Comparison of ENCODE assay signal across 19 cellular contexts in genomic region chr18:50647237-50647636, GRCh38.
"Had no signal": no experiment of that assay in that cellular context is flagged by ENCODE, and none has a peak within 500 bp of the region (broad histone marks: within the 10 kb centered on the region; RNA-seq: fewer than 3 reads in every experiment).

No MANE protein-coding gene starts in this region.

- H3K4me1 ChIP-seq: SJSA1 had no signal

- H3K27ac Mint-ChIP-seq: IgD-negative memory B cell had no signal

- DNase-seq: MV-4-11, NCI-H1048, NCI-H1105, NCI-H1417, NCI-H1436 treated with DMSO at 0.1 percent for 48 hours, NCI-H1694, NCI-H187 treated with DMSO at 0.1 percent for 48 hours, NCI-H2029 treated with DMSO at 0.1 percent for 48 hours, NCI-H2171 treated with DMSO at 0.1 percent for 48 hours, NCI-H345, NCI-H69, NCI-H774, Right ventricle myocardium superior, RPMI8226, SIG-M5 had no signal

- H3K36me3 Mint-ChIP-seq: IgD-negative memory B cell had no signal

- H3K27me3 ChIP-seq: SJSA1 had no signal

- H3K4me1 Mint-ChIP-seq: IgD-negative memory B cell had no signal

- H3K4me3 ChIP-seq: K562, SJSA1, SK-N-MC had no signal

- H3K4me3 Mint-ChIP-seq: IgD-negative memory B cell had no signal

- H3K9me3 Mint-ChIP-seq: IgD-negative memory B cell had no signal

- ATAC-seq: K562 had no signal

- H3K36me3 ChIP-seq: SJSA1 had no signal

- H3K9me3 ChIP-seq: SJSA1 had no signal

- H3K27ac ChIP-seq: SJSA1, SK-N-MC had no signal
